Comparison of ENCODE assay signal across 26 cellular contexts in the genomic region with DNA sequence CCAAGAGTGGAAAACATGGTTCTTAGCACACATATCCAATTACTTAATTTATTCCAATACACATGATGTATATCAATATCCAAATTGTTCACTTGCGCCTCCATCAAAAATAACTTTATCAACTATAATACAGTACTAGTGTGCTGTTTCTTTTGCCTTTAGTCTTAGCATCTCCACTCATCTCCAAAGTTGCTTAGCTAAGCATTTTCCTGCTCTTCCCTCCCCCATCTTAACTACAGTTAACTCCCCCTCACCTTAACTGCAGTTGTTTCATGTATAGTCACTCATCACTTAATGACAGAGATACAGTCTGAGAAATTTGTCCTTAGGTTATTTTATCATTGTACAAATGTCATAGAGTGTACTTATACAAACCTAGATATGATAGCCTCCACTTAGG.
DNase-seq lines count a peak whose midpoint lies in the region; ATAC-seq, FAIRE-seq and TF ChIP-seq lines count a peak whose summit lies in the region.
"Had no signal": no experiment of that assay in that cellular context is flagged by ENCODE, and none has a peak within 500 bp of the region (broad histone marks: within the 10 kb centered on the region; RNA-seq: fewer than 3 reads in every experiment).

No MANE protein-coding gene starts in this region.

- no peaks in the 10 kb centered on the region for H3K9me3 ChIP-seq in A549
- H3K9me3 ChIP-seq in K562 (replicated peaks; ENCODE audit: control insufficient read depth, insufficient read depth, low read depth, low read length) = no peaks in the 10 kb centered on the region
- H3K9me3 ChIP-seq in transverse colon = no peaks in the 10 kb centered on the region
- H3K9me3 ChIP-seq: BE2C, BLaER1 had no signal

- H3K27me3 Mint-ChIP-seq in activated naive CD4-positive, alpha-beta T cell treated with anti-CD3 and anti-CD28 coated beads, Interleukin-2, amount 50 U/mL, for 24 hours = no peaks in the 10 kb centered on the region
- H3K27me3 Mint-ChIP-seq: CD4-positive, alpha-beta memory T cell; CD4-positive, CD25-positive, alpha-beta regulatory T cell; CD8-positive, alpha-beta memory T cell had no signal

- H3K36me3 ChIP-seq in K562 (ENCODE audit: control insufficient read depth, insufficient read depth, low read length) (no peaks in the 10 kb centered on the region), transverse colon (no peaks in the 10 kb centered on the region)
- H3K36me3 ChIP-seq: BE2C, BLaER1 had no signal

- H3K27ac ChIP-seq in A549 = no peak overlapping the region
- no peak overlapping the region for H3K27ac ChIP-seq in K562 (ENCODE audit: extremely low read depth, low read depth, low read length)
- no peak overlapping the region for H3K27ac ChIP-seq in transverse colon
- H3K27ac ChIP-seq: 22Rv1, BLaER1 had no signal

- H3K4me1 ChIP-seq in A549 = no peaks in the 10 kb centered on the region
- no peaks in the 10 kb centered on the region for H3K4me1 ChIP-seq in K562 (replicated peaks in 1 of 2; ENCODE audit: control insufficient read depth in 2 of 2, insufficient read depth in 2 of 2, low read length in 2 of 2)
- H3K4me1 ChIP-seq in transverse colon = no peaks in the 10 kb centered on the region
- H3K4me1 ChIP-seq: BE2C, BLaER1 had no signal

- no peak for FAIRE-seq in A549 (lab: Jason Lieb, UNC)
- FAIRE-seq in K562 (lab: Jason Lieb, UNC) = no peak
- FAIRE-seq: GM12878, GM12892, GM18507 had no signal

- TF ChIP-seq POLR2A in A549 (IDR thresholded peaks at IDR 0.05; ENCODE audit: low read length) (no peak), K562 (conservative IDR thresholded peaks at IDR 0.05) (no peak), transverse colon (IDR thresholded peaks at IDR 0.05) (no peak)

- BruUV-seq in K562 (replicated peaks; lab: Mats Ljungman, UMichigan) = no TSS peak

- TF ChIP-seq EP300 in A549 (IDR thresholded peaks at IDR 0.05) (no peak), K562 (IDR thresholded peaks at IDR 0.05; ENCODE audit: low read length) (no peak), transverse colon (IDR thresholded peaks at IDR 0.05; ENCODE audit: low read depth) (no peak)

- peak overlapping the region; percentile 1 for H3K27ac Mint-ChIP-seq in activated naive CD4-positive, alpha-beta T cell treated with anti-CD3 and anti-CD28 coated beads, Interleukin-2, amount 50 U/mL, for 24 hours
- H3K27ac Mint-ChIP-seq in activated naive CD4-positive, alpha-beta T cell treated with anti-CD3 and anti-CD28 coated beads, Interleukin-2, amount 50 U/mL, for 72 hours = no peak overlapping the region
- H3K27ac Mint-ChIP-seq: CD14-positive monocyte; CD4-positive, alpha-beta memory T cell; CD4-positive, CD25-positive, alpha-beta regulatory T cell; CD8-positive, alpha-beta memory T cell had no signal

- in situ Hi-C loops in K562 (cut with MboI) = no loop called here
- in situ Hi-C loops in transverse colon (cut with MboI; ENCODE audit: low pct_ligation_motif_present in 1 of 4, low pct_unique_long_range_greater_than_20kb in 1 of 4, low sequenced_read_pairs in 3 of 4) = no loop called here

- H3K79me2 ChIP-seq in K562 (ENCODE audit: control insufficient read depth, insufficient read depth, low read length) = no peaks in the 10 kb centered on the region

- no peak for DNase-seq in activated naive CD4-positive, alpha-beta T cell treated with anti-CD3 and anti-CD28 coated beads, Interleukin-2, amount 50 U/mL, for 72 hours (ENCODE audit: low spot score in 2 of 2)
- no peak for DNase-seq in A549 (ENCODE audit: low read depth in 1 of 2, low spot score in 1 of 2)
- no peak for DNase-seq in K562 (ENCODE audit: extremely low read depth in 1 of 4, low spot score in 3 of 4)
- DNase-seq in transverse colon = no peak
- no peak for DNase-seq in dermis blood vessel endothelial cell
- DNase-seq: ACHN; BE2C; C1 segment of cervical spinal cord; CD4-positive, alpha-beta memory T cell; CD4-positive, CD25-positive, alpha-beta regulatory T cell; CD8-positive, alpha-beta memory T cell; COR-L47; DMS 273 treated with DMSO at 0.1 percent for 48 hours; DMS153; DMS53; DMS79; DND-41; EL; GDM1 had no signal

- no peaks in the 10 kb centered on the region for H3K36me3 Mint-ChIP-seq in activated naive CD4-positive, alpha-beta T cell treated with anti-CD3 and anti-CD28 coated beads, Interleukin-2, amount 50 U/mL, for 24 hours
- H3K36me3 Mint-ChIP-seq in activated naive CD4-positive, alpha-beta T cell treated with anti-CD3 and anti-CD28 coated beads, Interleukin-2, amount 50 U/mL, for 72 hours = peaks cover 0 to 4% of the 10 kb centered on the region in 2 donors
- H3K36me3 Mint-ChIP-seq: CD14-positive monocyte; CD4-positive, alpha-beta memory T cell had no signal

- H3K4me2 ChIP-seq in A549 (no peak overlapping the region), K562 (ENCODE audit: insufficient read depth, low read length) (no peak overlapping the region)
- H3K4me2 ChIP-seq: BLaER1 had no signal

- no peaks in the 10 kb centered on the region for H3K4me1 Mint-ChIP-seq in activated naive CD4-positive, alpha-beta T cell treated with anti-CD3 and anti-CD28 coated beads, Interleukin-2, amount 50 U/mL, for 24 hours
- H3K4me1 Mint-ChIP-seq: CD14-positive monocyte; CD4-positive, alpha-beta memory T cell; CD4-positive, CD25-positive, alpha-beta regulatory T cell; CD8-positive, alpha-beta memory T cell had no signal

- TF ChIP-seq CTCF in A549 (IDR thresholded peaks at IDR 0.05) (no peak), K562 (IDR thresholded peaks at IDR 0.05 in 2 of 3, conservative IDR thresholded peaks at IDR 0.05 in 1 of 3; ENCODE audit: insufficient read depth in 2 of 3, low read depth in 1 of 3, low read length in 3 of 3) (no peak), transverse colon (IDR thresholded peaks at IDR 0.05) (no peak)

- WGBS in A549 (ENCODE audit: missing lambda C conversion rate) = 89% methylated on average over 1 of the region's 1 CpG
- WGBS in K562 (ENCODE audit: insufficient coverage, low coverage, missing lambda C conversion rate) = 0% methylated on average over 1 of the region's 1 CpG
- 55 to 100% methylated on average over 1 of the region's 1 CpG for WGBS in transverse colon (ENCODE audit: low coverage in 1 of 2), 2 donors

- ATAC-seq in activated naive CD4-positive, alpha-beta T cell treated with anti-CD3 and anti-CD28 coated beads, Interleukin-2, amount 50 U/mL, for 72 hours = no peak
- ATAC-seq in A549 = no peak
- no peak for ATAC-seq in K562
- ATAC-seq: GM12878 had no signal

- TF ChIP-seq RAD21 in A549 (conservative IDR thresholded peaks at IDR 0.05 in 1 of 2, IDR thresholded peaks at IDR 0.05 in 1 of 2) = no peak
- TF ChIP-seq RAD21 in K562 (CRISPR knock-in tag; conservative IDR thresholded peaks at IDR 0.05 in 1 of 2, IDR thresholded peaks at IDR 0.05 in 1 of 2) = no peak

- H3K27me3 ChIP-seq in K562 (ENCODE audit: control insufficient read depth in 2 of 2, insufficient read depth in 2 of 2, low read length in 2 of 2) = no peaks in the 10 kb centered on the region
- no peaks in the 10 kb centered on the region for H3K27me3 ChIP-seq in transverse colon
- H3K27me3 ChIP-seq: BE2C, BLaER1 had no signal

- no peak overlapping the region for H2AFZ ChIP-seq in K562 (ENCODE audit: low read depth, low read length)

- H3K9ac ChIP-seq in K562 (ENCODE audit: insufficient read depth in 1 of 2, low read depth in 2 of 2, low read length in 2 of 2) = no peak overlapping the region
- H3K9ac ChIP-seq: BLaER1 had no signal

- POLR2A ChIA-PET in A549 (lab: Yijun Ruan, JAX) (no interaction called here), K562 (lab: Yijun Ruan, JAX) (no interaction called here)

- no peaks in the 10 kb centered on the region for H4K20me1 ChIP-seq in K562 (replicated peaks; ENCODE audit: control insufficient read depth, insufficient read depth, low read length)
- H4K20me1 ChIP-seq: BLaER1 had no signal

- no peaks in the 10 kb centered on the region for H3K9me1 ChIP-seq in K562 (ENCODE audit: control insufficient read depth, insufficient read depth, low read length)

- CTCF ChIA-PET in A549 (lab: Yijun Ruan, JAX) = no interaction called here
- CTCF ChIA-PET in K562 (lab: Yijun Ruan, JAX; ENCODE audit: low intra/inter-chr PET ratio) = no interaction called here

- intact Hi-C loops in K562 (cut with micrococcal nuclease) (no loop called here), transverse colon (cut with DNase I; ENCODE audit: low total_unique reads) (no loop called here)

- H3K4me3 Mint-ChIP-seq in activated naive CD4-positive, alpha-beta T cell treated with anti-CD3 and anti-CD28 coated beads, Interleukin-2, amount 50 U/mL, for 24 hours = no peak overlapping the region
- H3K4me3 Mint-ChIP-seq: CD14-positive monocyte; CD4-positive, alpha-beta memory T cell; CD4-positive, CD25-positive, alpha-beta regulatory T cell; CD8-positive, alpha-beta memory T cell had no signal

- no peaks in the 10 kb centered on the region for H3K9me3 Mint-ChIP-seq in activated naive CD4-positive, alpha-beta T cell treated with anti-CD3 and anti-CD28 coated beads, Interleukin-2, amount 50 U/mL, for 24 hours
- peaks cover 20 to 23% of the 10 kb centered on the region in 2 donors for H3K9me3 Mint-ChIP-seq in activated naive CD4-positive, alpha-beta T cell treated with anti-CD3 and anti-CD28 coated beads, Interleukin-2, amount 50 U/mL, for 72 hours

- no peak overlapping the region for H3K4me3 ChIP-seq in A549
- H3K4me3 ChIP-seq in K562 = no peak overlapping the region
- H3K4me3 ChIP-seq in transverse colon = no peak overlapping the region
- H3K4me3 ChIP-seq: BLaER1, GM12878 had no signal

TF ChIP-seq in A549, 52 proteins besides CTCF, POLR2A, EP300 and RAD21:
- TF ChIP-seq SREBF2 (IDR thresholded peaks at IDR 0.05) (no peak), HDAC2 (IDR thresholded peaks at IDR 0.05) (no peak), MAFK (IDR thresholded peaks at IDR 0.05; ENCODE audit: partially characterized antibody) (peak; percentile 64)

TF ChIP-seq in K562, 482 proteins besides CTCF, POLR2A, EP300 and RAD21 (continues in another document):
- no peak for TF ChIP-seq TEAD1 (CRISPR knock-in tag; IDR thresholded peaks at IDR 0.05)
- peak; percentile 48 for TF ChIP-seq MAFF (IDR thresholded peaks at IDR 0.05; ENCODE audit: low read length)
- TF ChIP-seq MXI1 (IDR thresholded peaks at IDR 0.05; ENCODE audit: low read depth, low read length) = no peak
- no peak for TF ChIP-seq ETV1 (tag; conservative IDR thresholded peaks at IDR 0.05; ENCODE audit: low read depth)
- peak; percentile 72 for TF ChIP-seq MAFK (IDR thresholded peaks at IDR 0.05; ENCODE audit: low read length)
- TF ChIP-seq GABPA (tag; conservative IDR thresholded peaks at IDR 0.05; ENCODE audit: low read depth) = no peak
- no peak for TF ChIP-seq TFAM (CRISPR knock-in tag; conservative IDR thresholded peaks at IDR 0.05)
- no peak for TF ChIP-seq ZNF696 (CRISPR knock-in tag; conservative IDR thresholded peaks at IDR 0.05)
- no peak for TF ChIP-seq ZBTB7A (IDR thresholded peaks at IDR 0.05; ENCODE audit: borderline replicate concordance, control insufficient read depth, low read depth, low read length)
- TF ChIP-seq MYNN (IDR thresholded peaks at IDR 0.05) = no peak
- TF ChIP-seq MYNN (CRISPR knock-in tag; IDR thresholded peaks at IDR 0.05) = no peak
- TF ChIP-seq MAFG (tag; conservative IDR thresholded peaks at IDR 0.05) = 0 out of 2 replicates have a peak, but pooled peaks have one; percentile 12
- no peak for TF ChIP-seq NFXL1 (CRISPR knock-in tag; IDR thresholded peaks at IDR 0.05)
- TF ChIP-seq ZNF384 (IDR thresholded peaks at IDR 0.05; ENCODE audit: low read depth, low read length) = no peak
- TF ChIP-seq ZNF41 (CRISPR knock-in tag; conservative IDR thresholded peaks at IDR 0.05) = no peak
